In genomic region chr1:209611771-209612570, GRCh38 we compare ENCODE assay signal across 2 cellular contexts.
A peak's percentile ranks its signal among the peaks of the same experiment; 100 is the strongest.
TF ChIP-seq lines count a peak whose summit lies in the region.

No MANE protein-coding gene starts in this region.

TF ChIP-seq in H1, 55 proteins besides CTCF, POLR2A, EP300 and RAD21:
- peak; percentile 84 for TF ChIP-seq YY1 (IDR thresholded peaks at IDR 0.05; ENCODE audit: low read depth, low read length)
- TF ChIP-seq SIX5 (IDR thresholded peaks at IDR 0.05; ENCODE audit: low read depth, low read length): no peak

TF ChIP-seq in HEK293T, 16 proteins besides CTCF, POLR2A, EP300 and RAD21:
- TF ChIP-seq SUZ12 (IDR thresholded peaks at IDR 0.05) (no peak), FOXM1 (IDR thresholded peaks at IDR 0.05; ENCODE audit: borderline replicate concordance) (no peak)
TF ChIP-seq in HEK293T: peak in this region for 0.
